In genomic region chr4:5532100-5532499, GRCh38 we compare ENCODE assay signal across 35 cellular contexts.
"Had no signal": no experiment of that assay in that cellular context is flagged by ENCODE, and none has a peak within 500 bp of the region (broad histone marks: within the 10 kb centered on the region; RNA-seq: fewer than 3 reads in every experiment).

No MANE protein-coding gene starts in this region.

- H3K27me3 ChIP-seq: MG63 had no signal

- H3K4me3 ChIP-seq: MG63 had no signal

- H3K36me3 ChIP-seq: MG63 had no signal

- H3K9me3 ChIP-seq: MG63 had no signal

- DNase-seq: Karpas-422, Kasumi-1, MG63, MM.1S, MV-4-11, NCI-H1048, NCI-H1092, NCI-H1092 treated with DMSO at 0.1 percent for 48 hours, NCI-H1105, NCI-H1105 treated with DMSO at 0.1 percent for 48 hours, NCI-H1417, NCI-H1417 treated with DMSO at 0.1 percent for 48 hours, NCI-H1436, NCI-H1436 treated with DMSO at 0.1 percent for 48 hours, NCI-H146, NCI-H1694, NCI-H1694 treated with DMSO at 0.1 percent for 48 hours, NCI-H187, NCI-H187 treated with DMSO at 0.1 percent for 48 hours, NCI-H1930, NCI-H2029, NCI-H2029 treated with DMSO at 0.1 percent for 48 hours, NCI-H2081, NCI-H2081 treated with DMSO at 0.1 percent for 48 hours, NCI-H2107, NCI-H2171, NCI-H2171 treated with DMSO at 0.1 percent for 48 hours, NCI-H2227 treated with DMSO at 0.1 percent for 48 hours, NCI-H226, NCI-H345, NCI-H446, NCI-H446 treated with DMSO at 0.1 percent for 48 hours, NCI-H510A, NCI-H510A treated with DMSO at 0.1 percent for 48 hours, NCI-H524 had no signal
